ENCODE assay signal across 8 cellular contexts in genomic region chr2:165795011-165795410, GRCh38. TPM values are rescaled to one million over a fixed set of nuclear protein-coding genes. Genes with fewer than 3 reads are reported as not detected.
A peak's percentile ranks its signal among the peaks of the same experiment; 100 is the strongest.
DNase-seq lines count a peak whose midpoint lies in the region; ATAC-seq and TF ChIP-seq lines count a peak whose summit lies in the region.

No MANE protein-coding gene starts in this region.

- H3K27ac ChIP-seq in A673 (ENCODE audit: low read depth, low read length, poor library complexity, severe bottlenecking): no peak overlapping the region
- peak overlapping the region; percentile 100 for H3K27ac ChIP-seq in MM.1S (ENCODE audit: low read length)
- H3K27ac ChIP-seq in foreskin keratinocyte: peak overlapping the region; percentile 84
- H3K27ac ChIP-seq in tibial artery: no peak overlapping the region
- H3K27ac ChIP-seq in RWPE1: no peak overlapping the region

- H3K9me2 ChIP-seq in MM.1S (replicated peaks; ENCODE audit: insufficient read depth, low read length): no peaks in the 10 kb centered on the region

- H3K4me3 ChIP-seq in A673 (ENCODE audit: low read depth, low read length, poor library complexity, severe bottlenecking): peak overlapping the region; percentile 65
- H3K4me3 ChIP-seq in MM.1S (ENCODE audit: low read length): peak overlapping the region; percentile 84
- peak overlapping the region; percentile 47 to 60 for H3K4me3 ChIP-seq in tibial artery

- intact Hi-C loops in A673 (cut with micrococcal nuclease; ENCODE audit: unreplicated experiment) (no loop called here), tibial artery (cut with DNase I; ENCODE audit: low total_unique reads) (no loop called here)

- POLR2A ChIA-PET in A673 (lab: Charles Lee; ENCODE audit: low non-redundant PET) (no interaction called here), RWPE1 (lab: Yijun Ruan, JAX; ENCODE audit: low non-redundant PET) (no interaction called here)

- DNase-seq in A673 (ENCODE audit: low spot score) (no peak), MM.1S (peak; percentile 19), foreskin keratinocyte (no peak), tibial artery (no peak), ecto neural progenitor cell (ENCODE audit: low spot score) (no peak), RWPE1 (ENCODE audit: low spot score) (no peak)

- H3K4me1 ChIP-seq in A673 (ENCODE audit: insufficient read depth, low read length, poor library complexity, severe bottlenecking) (no peaks in the 10 kb centered on the region), MM.1S (ENCODE audit: low read length) (peaks cover 14% of the 10 kb centered on the region), foreskin keratinocyte (peaks cover 25% of the 10 kb centered on the region), tibial artery (peaks cover 5 to 16% (median 13%) of the 10 kb centered on the region in 4 donors)

- peak; percentile 26 for ATAC-seq in GM21367 (IDR thresholded peaks at IDR 0.05; ENCODE audit: unreplicated experiment)
- no peak for ATAC-seq in foreskin keratinocyte
- ATAC-seq in HG02571 (IDR thresholded peaks at IDR 0.05; ENCODE audit: unreplicated experiment): no peak

- BruUV-seq in A673 (replicated peaks; lab: Mats Ljungman, UMichigan): no TSS peak

- peak overlapping the region; percentile 91 for H3K4me2 ChIP-seq in MM.1S (ENCODE audit: low read depth, low read length)

- H4K20me1 ChIP-seq in MM.1S (ENCODE audit: insufficient read depth, low read length): no peaks in the 10 kb centered on the region

- no peaks in the 10 kb centered on the region for H3K27me3 ChIP-seq in A673 (replicated peaks; ENCODE audit: insufficient read depth, low read depth, low read length, poor library complexity)
- H3K27me3 ChIP-seq in MM.1S (replicated peaks; ENCODE audit: insufficient read depth, low read length): no peaks in the 10 kb centered on the region
- no peaks in the 10 kb centered on the region for H3K27me3 ChIP-seq in foreskin keratinocyte
- peaks cover 0 to 19% of the 10 kb centered on the region in 2 donors for H3K27me3 ChIP-seq in tibial artery

- TF ChIP-seq CTCF in A673 (conservative IDR thresholded peaks at IDR 0.05; ENCODE audit: low read depth, low read length) (no peak), MM.1S (IDR thresholded peaks at IDR 0.05; ENCODE audit: low read length) (no peak), foreskin keratinocyte (conservative IDR thresholded peaks at IDR 0.05) (no peak), tibial artery (IDR thresholded peaks at IDR 0.05) (no peak), RWPE1 (conservative IDR thresholded peaks at IDR 0.05; ENCODE audit: low read depth) (no peak)

- peaks cover 16% of the 10 kb centered on the region; the same call in 1 of the 2 replicates for H3F3A ChIP-seq in MM.1S (ENCODE audit: insufficient read depth, low read length)

- peak overlapping the region; percentile 74 for H2AFZ ChIP-seq in MM.1S (ENCODE audit: low read length)

- no peaks in the 10 kb centered on the region for H3K9me3 ChIP-seq in A673 (ENCODE audit: low read depth, low read length, poor library complexity, severe bottlenecking)
- no peaks in the 10 kb centered on the region for H3K9me3 ChIP-seq in MM.1S (replicated peaks; ENCODE audit: insufficient read depth, low read length)
- H3K9me3 ChIP-seq in tibial artery: no peaks in the 10 kb centered on the region

- CTCF ChIA-PET in A673 (lab: Charles Lee) (no interaction called here), RWPE1 (lab: Yijun Ruan, JAX) (interaction anchor here (0.6 kb wide), 1 partner anchor 25 kb away, joined by 4 read pairs; no protein-coding TSS in a partner anchor)

- no peaks in the 10 kb centered on the region for H3K36me3 ChIP-seq in A673 (ENCODE audit: insufficient read depth, low read length, poor library complexity, severe bottlenecking)
- H3K36me3 ChIP-seq in MM.1S (replicated peaks; ENCODE audit: insufficient read depth, low read length): no peaks in the 10 kb centered on the region
- no peaks in the 10 kb centered on the region for H3K36me3 ChIP-seq in tibial artery

- peaks cover 35% of the 10 kb centered on the region for H3K79me2 ChIP-seq in MM.1S (ENCODE audit: low read length)

- peak overlapping the region; percentile 96 for H3K9ac ChIP-seq in MM.1S (ENCODE audit: low read length)

RNA-seq across cellular contexts. Expression of gene GALNT3, which starts 1.0 kb away (rescaled TPM):
- total RNA-seq in A673 (2021) (2.5 and 4.6 TPM in 2 replicates), foreskin keratinocyte (96.5 and 99.1 TPM in 2 replicates)
- 40.8 and 48.7 TPM in 2 replicates for polyA plus RNA-seq in foreskin keratinocyte

Comparison
In these comparisons a context has a peak if more than half of its experiments do, and no peak if none do; other contexts are left out.
1. H3K27ac ChIP-seq: peak in MM.1S (single experiment) and foreskin keratinocyte (single experiment); none in A673 (single experiment), tibial artery (0 of 2) and RWPE1 (single experiment).
2. RNA of gene GALNT3, which starts 1.0 kb away (total RNA-seq): 96.5 to 99.1 TPM in foreskin keratinocyte; 2.5 to 4.6 TPM in A673; every median in the first group is over 10 times any median in the second.
3. Peak in every context shown above with its lines, with median percentiles within 50 percentile points of each other: H3K4me3 ChIP-seq.